21 cellular contexts compared by ENCODE assay signal in genomic region chr1:216758182-216758581, GRCh38. TPM values are rescaled to one million over a fixed set of nuclear protein-coding genes. Genes with fewer than 3 reads are reported as not detected.
A peak's percentile ranks its signal among the peaks of the same experiment; 100 is the strongest.
DNase-seq lines count a peak whose midpoint lies in the region; ATAC-seq and TF ChIP-seq lines count a peak whose summit lies in the region.
"Had no signal": no experiment of that assay in that cellular context is flagged by ENCODE, and none has a peak within 500 bp of the region (broad histone marks: within the 10 kb centered on the region; RNA-seq: fewer than 3 reads in every experiment).

No MANE protein-coding gene starts in this region.

- H4K5ac ChIP-seq in H9 (ENCODE audit: insufficient read length, low read depth, low read length), result no peak overlapping the region

- H2BK12ac ChIP-seq in H9 (ENCODE audit: insufficient read length, low read depth, low read length), result no peak overlapping the region

- H3K36me3 ChIP-seq in Caco-2 (ENCODE audit: control insufficient read depth, insufficient read depth, low read length) (no peaks in the 10 kb centered on the region), endocrine pancreas (ENCODE audit: control insufficient read depth, insufficient read depth, low read length) (no peaks in the 10 kb centered on the region), neural progenitor cell (no peaks in the 10 kb centered on the region), mammary epithelial cell (ENCODE audit: insufficient read depth, low read length) (no peaks in the 10 kb centered on the region)

- H4K8ac ChIP-seq in H9 (replicated peaks; ENCODE audit: insufficient read length, low read depth, low read length), result no peak overlapping the region

- H3K9me3 ChIP-seq in Caco-2 (no peaks in the 10 kb centered on the region), H9 (ENCODE audit: control insufficient read depth, low read depth, low read length) (no peaks in the 10 kb centered on the region), endocrine pancreas (ENCODE audit: control insufficient read depth, low read length) (no peaks in the 10 kb centered on the region), neural progenitor cell (ENCODE audit: low read depth) (no peaks in the 10 kb centered on the region), mammary epithelial cell (replicated peaks; ENCODE audit: insufficient read depth, low read length) (no peaks in the 10 kb centered on the region)

- POLR2A ChIA-PET in Caco-2 (lab: Charles Lee), result no interaction called here

- H3K23me2 ChIP-seq in H9 (ENCODE audit: insufficient read length, low read depth, low read length, poor library complexity, severe bottlenecking), result no peaks in the 10 kb centered on the region

- peaks cover 7% of the 10 kb centered on the region for H3K4me1 Mint-ChIP-seq in Caco-2 (ENCODE audit: low read depth, unreplicated experiment)
- peaks cover 0 to 2% of the 10 kb centered on the region in 2 experiments; a peak in 1 of 4 replicates for H3K4me1 Mint-ChIP-seq in H9
- H3K4me1 Mint-ChIP-seq in neural progenitor cell, result peaks cover 18% of the 10 kb centered on the region
- H3K4me1 Mint-ChIP-seq: CD8-positive, alpha-beta memory T cell had no signal

- H3K4me3 Mint-ChIP-seq in Caco-2 (ENCODE audit: unreplicated experiment), result peak overlapping the region; percentile 54
- H3K4me3 Mint-ChIP-seq in H9, result no peak overlapping the region
- no peak overlapping the region for H3K4me3 Mint-ChIP-seq in neural progenitor cell
- H3K4me3 Mint-ChIP-seq: CD8-positive, alpha-beta memory T cell had no signal

- in situ Hi-C loops in mammary epithelial cell (cut with MboI; ENCODE audit: low sequenced_read_pairs in 2 of 2), result loop anchor here in 1 of 2 donors (25.0 kb wide), 1 partner anchor 579 kb away; no protein-coding TSS in a partner anchor

- no CpG with 5 or more reads among the region's 9 CpGs for WGBS in H9 (ENCODE audit: extremely low coverage, insufficient read length, low lambda C conversion rate)
- 94% methylated on average over 9 of the region's 9 CpGs for WGBS in mammary epithelial cell (ENCODE audit: low coverage, missing lambda C conversion rate)

- no peaks in the 10 kb centered on the region for H3K27me3 ChIP-seq in Caco-2 (replicated peaks; ENCODE audit: control insufficient read depth, insufficient read depth, low read length)
- H3K27me3 ChIP-seq in H9 (ENCODE audit: insufficient read depth, low read length), result no peaks in the 10 kb centered on the region
- no peaks in the 10 kb centered on the region for H3K27me3 ChIP-seq in endocrine pancreas (ENCODE audit: control insufficient read depth, insufficient read depth, low read length)
- no peaks in the 10 kb centered on the region for H3K27me3 ChIP-seq in neural progenitor cell
- no peaks in the 10 kb centered on the region for H3K27me3 ChIP-seq in mammary epithelial cell (ENCODE audit: insufficient read depth, low read length)

- H3K4me3 ChIP-seq in Caco-2 (ENCODE audit: low read depth, low read length), result no peak overlapping the region
- H3K4me3 ChIP-seq in endocrine pancreas (ENCODE audit: control insufficient read depth, insufficient read depth, low read length), result peak overlapping the region; percentile 22
- no peak overlapping the region for H3K4me3 ChIP-seq in neural progenitor cell
- no peak overlapping the region for H3K4me3 ChIP-seq in mammary epithelial cell (replicated peaks in 1 of 3; ENCODE audit: insufficient read depth in 1 of 3, low read depth in 2 of 3, low read length in 3 of 3)
- H3K4me3 ChIP-seq: SK-N-MC had no signal

- no peak overlapping the region for H3K18ac ChIP-seq in H9 (ENCODE audit: insufficient read length, low read depth, low read length)

- H3K79me1 ChIP-seq in H9 (ENCODE audit: insufficient read depth, low read depth, low read length, poor library complexity, severe bottlenecking), result no peaks in the 10 kb centered on the region

- H3K14ac ChIP-seq in H9 (ENCODE audit: insufficient read depth, low read length), result no peak overlapping the region

- H3K27ac Mint-ChIP-seq in Caco-2 (ENCODE audit: unreplicated experiment) (no peak overlapping the region), H9 (peak overlapping the region in 2 of 3 experiments; percentile 2 to 5; a peak in 1 of 7 replicates), neural progenitor cell (no peak overlapping the region)
- H3K27ac Mint-ChIP-seq: CD8-positive, alpha-beta memory T cell had no signal

- H3T11ph ChIP-seq in H9 (ENCODE audit: low read length), result no peak overlapping the region

- no peaks in the 10 kb centered on the region for H4K20me1 ChIP-seq in H9 (ENCODE audit: control insufficient read depth, insufficient read depth, insufficient read length)
- no peaks in the 10 kb centered on the region for H4K20me1 ChIP-seq in neural progenitor cell (ENCODE audit: low read depth)
- no peaks in the 10 kb centered on the region for H4K20me1 ChIP-seq in mammary epithelial cell (ENCODE audit: insufficient read depth, low read length)

- H3K27ac ChIP-seq in H9 (ENCODE audit: insufficient read length, low read depth, low read length) (no peak overlapping the region), neural progenitor cell (no peak overlapping the region), mammary epithelial cell (ENCODE audit: insufficient read depth, low read depth, low read length) (no peak overlapping the region)
- H3K27ac ChIP-seq: C4-2B, SK-N-MC had no signal

- no peak for ATAC-seq in HG02623 (IDR thresholded peaks at IDR 0.05; ENCODE audit: unreplicated experiment)

- no peaks in the 10 kb centered on the region for H3F3A ChIP-seq in neural progenitor cell (ENCODE audit: low read depth)

- BruUV-seq in Caco-2 (replicated peaks; lab: Mats Ljungman, UMichigan), result no TSS peak
- BruUV-seq in mammary epithelial cell (replicated peaks; lab: Mats Ljungman, UMichigan), result no TSS peak

- TF ChIP-seq CTCF in Caco-2 (IDR thresholded peaks at IDR 0.05; ENCODE audit: insufficient read depth in 1 of 2, low read depth in 1 of 2, low read length in 1 of 2, severe bottlenecking in 1 of 2, unreplicated experiment in 1 of 2), result no peak
- TF ChIP-seq CTCF in H9 (conservative IDR thresholded peaks at IDR 0.05), result no peak
- TF ChIP-seq CTCF in neural progenitor cell (IDR thresholded peaks at IDR 0.05), result no peak
- TF ChIP-seq CTCF in mammary epithelial cell (conservative IDR thresholded peaks at IDR 0.05 in 1 of 2, IDR thresholded peaks at IDR 0.05 in 1 of 2; ENCODE audit: extremely low read depth in 1 of 2, insufficient read depth in 1 of 2, low read depth in 1 of 2, low read length in 2 of 2), result no peak

- no peak overlapping the region for H2BK15ac ChIP-seq in H9 (ENCODE audit: low read depth, low read length)

- H2AK5ac ChIP-seq in H9 (ENCODE audit: insufficient read length, low read length), result no peak overlapping the region

- DNase-seq in Caco-2, result no peak
- no peak for DNase-seq in H9
- DNase-seq in neural progenitor cell (ENCODE audit: low spot score), result peak; percentile 11
- DNase-seq in NCI-H1694 (lab: John Stamatoyannopoulos, UW), result no peak
- no peak for DNase-seq in mammary epithelial cell
- DNase-seq: ACHN; CD8-positive, alpha-beta memory T cell; EL; H7; KBM-7; MM.1S; NCI-H1048; NCI-H1417 treated with DMSO at 0.1 percent for 48 hours; NCI-H2029; NCI-H2171; NCI-H524 treated with DMSO at 0.1 percent for 48 hours; OCI-M1 had no signal

- H3K23ac ChIP-seq in H9 (ENCODE audit: insufficient read length, low read depth, low read length), result no peak overlapping the region

- no peak overlapping the region for H2BK5ac ChIP-seq in H9 (ENCODE audit: insufficient read length, low read length)

- intact Hi-C loops in Caco-2 (cut with micrococcal nuclease; ENCODE audit: unreplicated experiment), result loop anchor here (10.0 kb wide), 1 partner anchor 987 kb away; no protein-coding TSS in a partner anchor
- intact Hi-C loops in mammary epithelial cell (cut with micrococcal nuclease), result loop anchor here (10.0 kb wide), 2 partner anchors 377 to 997 kb away; no protein-coding TSS in a partner anchor

- H3K4me1 ChIP-seq in Caco-2 (peaks cover 8% of the 10 kb centered on the region), H9 (ENCODE audit: insufficient read depth, low read length) (no peaks in the 10 kb centered on the region), endocrine pancreas (ENCODE audit: control insufficient read depth, insufficient read depth, low read length) (no peaks in the 10 kb centered on the region), neural progenitor cell (peaks cover 12% of the 10 kb centered on the region), mammary epithelial cell (ENCODE audit: insufficient read depth, low read length) (no peaks in the 10 kb centered on the region)

- dilution Hi-C loops in mammary epithelial cell (cut with HindIII; ENCODE audit: low sequenced_read_pairs), result no loop called here

- H2BK20ac ChIP-seq in H9 (ENCODE audit: low read depth, low read length, poor library complexity, severe bottlenecking), result no peak overlapping the region

- H3K36me3 Mint-ChIP-seq in Caco-2 (ENCODE audit: insufficient read depth, unreplicated experiment) (no peaks in the 10 kb centered on the region), H9 (ENCODE audit: insufficient read depth in 1 of 3, low read depth in 3 of 3) (no peaks in the 10 kb centered on the region), neural progenitor cell (no peaks in the 10 kb centered on the region)
- H3K36me3 Mint-ChIP-seq: CD8-positive, alpha-beta memory T cell had no signal

- no peak overlapping the region for H4K91ac ChIP-seq in H9 (ENCODE audit: insufficient read length, low read depth, low read length)

- CTCF ChIA-PET in Caco-2 (lab: Charles Lee) (no interaction called here), mammary epithelial cell (lab: Charles Lee; ENCODE audit: low non-redundant PET) (no interaction called here)

- no peak overlapping the region for H3K4me2 ChIP-seq in H9 (ENCODE audit: insufficient read depth, insufficient read length, low read length)
- no peak overlapping the region for H3K4me2 ChIP-seq in neural progenitor cell
- no peak overlapping the region for H3K4me2 ChIP-seq in mammary epithelial cell (ENCODE audit: insufficient read depth, low read depth, low read length)

- H3K27me3 Mint-ChIP-seq in Caco-2 (ENCODE audit: insufficient read depth, unreplicated experiment), result no peaks in the 10 kb centered on the region
- no peaks in the 10 kb centered on the region for H3K27me3 Mint-ChIP-seq in H9 (ENCODE audit: low read depth)
- H3K27me3 Mint-ChIP-seq in neural progenitor cell (ENCODE audit: insufficient read depth, low read depth), result peaks cover 2% of the 10 kb centered on the region
- H3K27me3 Mint-ChIP-seq: CD8-positive, alpha-beta memory T cell had no signal

- no peak overlapping the region for H3K56ac ChIP-seq in H9 (ENCODE audit: insufficient read length, low read depth, low read length)

- no peak overlapping the region for H2BK120ac ChIP-seq in H9 (ENCODE audit: low read depth, low read length, poor library complexity, severe bottlenecking)

- H3K4ac ChIP-seq in H9 (ENCODE audit: low read depth, low read length), result no peak overlapping the region

- H3K9ac ChIP-seq in H9 (ENCODE audit: extremely low read depth, insufficient read length, low read length), result no peak overlapping the region
- no peak overlapping the region for H3K9ac ChIP-seq in endocrine pancreas (ENCODE audit: control insufficient read depth, insufficient read depth, low read length)
- no peak overlapping the region for H3K9ac ChIP-seq in neural progenitor cell
- no peak overlapping the region for H3K9ac ChIP-seq in mammary epithelial cell (ENCODE audit: insufficient read depth, low read length)

- H3K9me3 Mint-ChIP-seq in Caco-2 (ENCODE audit: unreplicated experiment), result no peaks in the 10 kb centered on the region
- H3K9me3 Mint-ChIP-seq in H9, result no peaks in the 10 kb centered on the region
- no peaks in the 10 kb centered on the region for H3K9me3 Mint-ChIP-seq in neural progenitor cell

- H2AFZ ChIP-seq in H9 (ENCODE audit: low read length) (no peak overlapping the region), neural progenitor cell (replicated peaks) (no peak overlapping the region), mammary epithelial cell (ENCODE audit: low read depth, low read length) (no peak overlapping the region)

- H3K79me2 ChIP-seq in H9 (ENCODE audit: insufficient read depth, low read length) (no peaks in the 10 kb centered on the region), neural progenitor cell (ENCODE audit: low read depth) (no peaks in the 10 kb centered on the region), mammary epithelial cell (ENCODE audit: insufficient read depth, low read length) (no peaks in the 10 kb centered on the region)

RNA-seq across cellular contexts. Expression of gene ESRRG, which starts 35.0 kb away (rescaled TPM):
- total RNA-seq in Caco-2 (2022) (6.6 and 8.6 TPM in 2 replicates), H9 (2021) (0.44 and 0.48 TPM in 2 replicates), neural progenitor cell (ENCODE audit: low replicate concordance) (2.1 and 3.0 TPM in 2 replicates), mammary epithelial cell (under 1 TPM; 0.17 to 0.40 TPM)
- polyA plus RNA-seq in mammary epithelial cell, result 0.09 TPM
- polyA minus RNA-seq in mammary epithelial cell, result not detected
- total RNA-seq: CD8-positive, alpha-beta memory T cell had no signal
- polyA plus RNA-seq: CD8-positive, alpha-beta memory T cell had no signal

Comparison
In these comparisons a context has a peak if more than half of its experiments do, and no peak if none do; other contexts are left out.
1. H3K27ac Mint-ChIP-seq: peak in H9 (2 of 3); none in Caco-2 (single experiment) and neural progenitor cell (single experiment).